In the genomic region with DNA sequence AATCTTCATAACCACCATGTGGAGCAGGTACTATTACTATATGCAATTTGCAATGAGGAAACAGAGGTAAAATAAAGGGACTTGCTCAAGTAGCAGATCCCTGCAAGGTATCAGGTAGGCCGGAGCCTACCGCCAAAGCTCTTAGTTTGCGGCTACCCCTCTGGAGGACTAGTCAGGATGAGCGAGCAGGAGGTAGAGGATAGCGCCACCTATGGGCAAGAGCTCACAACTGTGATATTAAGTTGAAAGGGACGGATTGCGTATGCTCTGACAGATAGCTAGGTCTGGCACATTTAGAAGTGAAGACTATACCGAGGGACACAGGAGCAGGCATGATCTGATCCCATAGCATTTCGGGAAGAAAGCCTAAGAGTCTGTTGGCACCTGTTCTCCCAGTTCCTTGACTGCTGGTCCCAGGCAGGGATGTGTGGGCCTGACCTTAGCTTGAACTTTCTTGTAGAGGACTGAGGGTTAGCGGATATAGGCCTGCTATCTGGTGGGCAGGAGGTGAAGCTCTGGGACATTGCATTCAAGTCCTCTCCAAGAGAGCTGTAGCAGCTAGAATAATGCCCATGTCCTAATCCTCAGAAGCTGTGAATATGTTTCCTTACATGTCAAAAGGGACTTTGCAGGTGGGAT, we compare ENCODE assay signal across 9 cellular contexts. TPM values are rescaled to one million over a fixed set of nuclear protein-coding genes. Genes with fewer than 3 reads are reported as not detected.
A peak's percentile ranks its signal among the peaks of the same experiment; 100 is the strongest.
DNase-seq lines count a peak whose midpoint lies in the region; FAIRE-seq lines count a peak whose summit lies in the region.
"Had no signal": no experiment of that assay in that cellular context is flagged by ENCODE, and none has a peak within 500 bp of the region (broad histone marks: within the 10 kb centered on the region; RNA-seq: fewer than 3 reads in every experiment).

No MANE protein-coding gene starts in this region.

- no peak for FAIRE-seq in urothelium cell line (lab: Jason Lieb, UNC)

- no peak overlapping the region for H3K9ac ChIP-seq in GM23248

- DNase-seq in NCI-H2196 (lab: John Stamatoyannopoulos, UW; ENCODE audit: unreplicated experiment), result peak; percentile 5
- no peak for DNase-seq in NCI-H2196 treated with DMSO at 0.1 percent for 48 hours (lab: John Stamatoyannopoulos, UW; ENCODE audit: unreplicated experiment)
- peak; percentile 75 for DNase-seq in GM23248
- peak; percentile 56 for DNase-seq in NCI-H2029 (lab: John Stamatoyannopoulos, UW)
- DNase-seq in amniotic epithelial cell (ENCODE audit: low read depth), result peak; percentile 49
- DNase-seq in myocyte (ENCODE audit: low read depth), result peak; percentile 19
- no peak for DNase-seq in urothelium cell line (ENCODE audit: low spot score)
- DNase-seq in dedifferentiated amniotic fluid mesenchymal stem cell (ENCODE audit: extremely low spot score), result no peak

- H3K79me2 ChIP-seq in GM23248 (ENCODE audit: insufficient read depth), result no peaks in the 10 kb centered on the region

- no peaks in the 10 kb centered on the region for H3K36me3 ChIP-seq in GM23248 (ENCODE audit: low read depth)

- H3K9me2 ChIP-seq in GM23248 (ENCODE audit: insufficient read depth), result no peaks in the 10 kb centered on the region

- H3K4me2 ChIP-seq in GM23248 (ENCODE audit: unreplicated experiment), result no peak overlapping the region

- no peak overlapping the region for H2AFZ ChIP-seq in GM23248

- H4K20me1 ChIP-seq in GM23248 (ENCODE audit: insufficient read depth), result no peaks in the 10 kb centered on the region

- peaks cover 7% of the 10 kb centered on the region; the same call in 1 of the 2 replicates for H3K4me1 ChIP-seq in GM23248 (ENCODE audit: insufficient read depth)

- no peaks in the 10 kb centered on the region for H3F3A ChIP-seq in GM23248 (ENCODE audit: insufficient read depth)

- no peak overlapping the region for H3K4me3 ChIP-seq in GM23248

- in situ Hi-C loops in GM23248 (cut with MboI), result no loop called here

- no peak overlapping the region for H3K27ac ChIP-seq in GM23248

- H3K27me3 ChIP-seq in GM23248 (replicated peaks; ENCODE audit: insufficient read depth), result no peaks in the 10 kb centered on the region

- 23 to 25% methylated on average over 10 of the region's 10 CpGs for WGBS in GM23248 (ENCODE audit: low coverage in 1 of 2, low lambda C conversion rate in 2 of 2, missing lambda C conversion rate in 2 of 2), 2 experiments

- H3K9me3 ChIP-seq in GM23248 (ENCODE audit: low read depth), result no peaks in the 10 kb centered on the region

RNA-seq across cellular contexts. Expression of a gene that starts 48.0 kb away (rescaled TPM):
- not detected in 2 replicates for total RNA-seq in GM23248 (2014; rRNA removed; shearing (Covaris generic))
- polyA plus RNA-seq in GM23248 (2016; fragmentation: Nextera tagmentation; extraction: Ambion mirVana), result not detected in 2 replicates
- 0.05 TPM in 1 of 2 replicates, not detected in the other for total RNA-seq in myocyte
- polyA plus RNA-seq in myocyte (2012), result not detected
- total RNA-seq: CD4-positive, CD25-positive, alpha-beta regulatory T cell had no signal
- polyA plus RNA-seq: CD4-positive, CD25-positive, alpha-beta regulatory T cell had no signal

Comparison
In these comparisons a context has a peak if more than half of its experiments do, and no peak if none do; other contexts are left out.
1. DNase-seq: peak in NCI-H2196 (single experiment), GM23248 (single experiment), NCI-H2029 (single experiment), amniotic epithelial cell (single experiment) and myocyte (single experiment); none in NCI-H2196 treated with DMSO at 0.1 percent for 48 hours (single experiment), urothelium cell line (single experiment) and dedifferentiated amniotic fluid mesenchymal stem cell (single experiment).